ENCODE assay signal across 13 cellular contexts in genomic region chr18:27057459-27058302, GRCh38.
A peak's percentile ranks its signal among the peaks of the same experiment; 100 is the strongest.
DNase-seq lines count a peak whose midpoint lies in the region; ATAC-seq, FAIRE-seq and TF ChIP-seq lines count a peak whose summit lies in the region.
"Had no signal": no experiment of that assay in that cellular context is flagged by ENCODE, and none has a peak within 500 bp of the region (broad histone marks: within the 10 kb centered on the region; RNA-seq: fewer than 3 reads in every experiment).

No MANE protein-coding gene starts in this region.

- no peak for FAIRE-seq in astrocyte (lab: Jason Lieb, UNC)

- H3K4me3 Mint-ChIP-seq in astrocyte (ENCODE audit: unreplicated experiment), result no peak overlapping the region
- no peak overlapping the region for H3K4me3 Mint-ChIP-seq in natural killer cell
- H3K4me3 Mint-ChIP-seq: CD4-positive, alpha-beta T cell; effector memory CD8-positive, alpha-beta T cell had no signal

- H2AFZ ChIP-seq in astrocyte (ENCODE audit: low read depth, low read length), result no peak overlapping the region

- peak; percentile 85 for DNase-seq in NCI-H1417 treated with DMSO at 0.1 percent for 48 hours (lab: John Stamatoyannopoulos, UW)
- DNase-seq in astrocyte (ENCODE audit: low read depth), result no peak
- DNase-seq in sigmoid colon, result no peak
- DNase-seq in HAP-1 (ENCODE audit: low spot score in 2 of 2), result no peak
- DNase-seq in natural killer cell, result no peak
- no peak for DNase-seq in NCI-H2029 (lab: John Stamatoyannopoulos, UW)
- DNase-seq: activated CD4-positive, alpha-beta T cell treated with anti-CD3 and anti-CD28 coated beads, Interleukin-2, amount 50 U/mL, for 4 hours; activated naive CD4-positive, alpha-beta T cell treated with anti-CD3 and anti-CD28 coated beads, Interleukin-2, amount 50 U/mL, for 16 hours; CD4-positive, alpha-beta T cell; effector memory CD8-positive, alpha-beta T cell had no signal

- H3K36me3 ChIP-seq in astrocyte (ENCODE audit: insufficient read depth, low read length) (no peaks in the 10 kb centered on the region), sigmoid colon (no peaks in the 10 kb centered on the region), HAP-1 (replicated peaks) (no peaks in the 10 kb centered on the region)
- H3K36me3 ChIP-seq: ovary had no signal

- no peaks in the 10 kb centered on the region for H4K20me1 ChIP-seq in astrocyte (ENCODE audit: insufficient read depth, low read length)

- ATAC-seq in GM19455 (IDR thresholded peaks at IDR 0.05; ENCODE audit: unreplicated experiment) (no peak), natural killer cell (no peak)
- ATAC-seq: effector memory CD8-positive, alpha-beta T cell had no signal

- peak overlapping the region; percentile 22 for H3K4me2 ChIP-seq in astrocyte (ENCODE audit: low read length)

- H3K4me3 ChIP-seq in astrocyte (ENCODE audit: insufficient read depth, low read depth, low read length) (no peak overlapping the region), sigmoid colon (peak overlapping the region in 2 of 4 donors; percentile 21 to 29), HAP-1 (no peak overlapping the region)
- H3K4me3 ChIP-seq: ovary had no signal

- H3K9me3 ChIP-seq in astrocyte (ENCODE audit: insufficient read depth, low read depth, low read length) (no peaks in the 10 kb centered on the region), sigmoid colon (no peaks in the 10 kb centered on the region), HAP-1 (no peaks in the 10 kb centered on the region; the same call in 1 of the 2 replicates)
- H3K9me3 ChIP-seq: ovary had no signal

- H3K27me3 ChIP-seq in astrocyte (ENCODE audit: insufficient read depth, low read length), result no peaks in the 10 kb centered on the region
- H3K27me3 ChIP-seq in layer of hippocampus (ENCODE audit: control insufficient read depth, insufficient read depth, low read length), result peaks cover 2% of the 10 kb centered on the region
- no peaks in the 10 kb centered on the region for H3K27me3 ChIP-seq in sigmoid colon
- 0 out of 2 replicates have a peak, but pooled peaks cover 3% of the 10 kb centered on the region for H3K27me3 ChIP-seq in HAP-1 (ENCODE audit: low read depth)
- H3K27me3 ChIP-seq: ovary had no signal

- no peak overlapping the region for H3K27ac ChIP-seq in astrocyte (ENCODE audit: low read depth, low read length)
- H3K27ac ChIP-seq in layer of hippocampus (ENCODE audit: low read depth, low read length), result peak overlapping the region; percentile 23
- H3K27ac ChIP-seq in sigmoid colon, result peak overlapping the region; percentile 33 to 87 (median 81)
- H3K27ac ChIP-seq: ovary had no signal

- H3K4me1 ChIP-seq in astrocyte (ENCODE audit: insufficient read depth, low read length) (no peaks in the 10 kb centered on the region), sigmoid colon (peaks cover 0 to 34% (median 20%) of the 10 kb centered on the region in 4 donors), HAP-1 (no peaks in the 10 kb centered on the region)

- no peak overlapping the region for H3K9ac ChIP-seq in astrocyte (ENCODE audit: low read length)

- WGBS in sigmoid colon, 2 donors, result 40 to 56% methylated on average over 12 of the region's 12 CpGs

- in situ Hi-C loops in HAP-1 (cut with MboI; ENCODE audit: low sequenced_read_pairs), result no loop called here

- no peaks in the 10 kb centered on the region for H3K9me3 Mint-ChIP-seq in astrocyte (ENCODE audit: unreplicated experiment)
- H3K9me3 Mint-ChIP-seq in natural killer cell, result peaks cover 5 to 11% of the 10 kb centered on the region in 2 donors

- TF ChIP-seq CTCF in astrocyte (IDR thresholded peaks at IDR 0.05; ENCODE audit: insufficient read depth, low read depth, low read length) (no peak), sigmoid colon (IDR thresholded peaks at IDR 0.05) (no peak), natural killer cell (IDR thresholded peaks at IDR 0.05) (no peak)

- TF ChIP-seq EP300 in sigmoid colon (IDR thresholded peaks at IDR 0.05), result peak in 2 of 4 donors; percentile 44 to 74

- H3K79me2 ChIP-seq in astrocyte (ENCODE audit: insufficient read depth, low read length), result no peaks in the 10 kb centered on the region

- H3K36me3 Mint-ChIP-seq in astrocyte (ENCODE audit: low read depth, unreplicated experiment) (peaks cover 2% of the 10 kb centered on the region), natural killer cell (no peaks in the 10 kb centered on the region)

- H3K27me3 Mint-ChIP-seq in astrocyte (ENCODE audit: low read depth, unreplicated experiment) (peaks cover 2% of the 10 kb centered on the region), natural killer cell (ENCODE audit: low read depth in 2 of 2) (no peaks in the 10 kb centered on the region)
- H3K27me3 Mint-ChIP-seq: CD4-positive, alpha-beta T cell; effector memory CD8-positive, alpha-beta T cell had no signal

- intact Hi-C loops in sigmoid colon (cut with DNase I), result no loop called here
- intact Hi-C loops in natural killer cell (cut with micrococcal nuclease), result no loop called here

- no peaks in the 10 kb centered on the region for H3K4me1 Mint-ChIP-seq in astrocyte (ENCODE audit: low read depth, unreplicated experiment)
- no peaks in the 10 kb centered on the region for H3K4me1 Mint-ChIP-seq in natural killer cell

- no peak for TF ChIP-seq POLR2A in sigmoid colon (IDR thresholded peaks at IDR 0.05)

- no peak overlapping the region for H3K27ac Mint-ChIP-seq in astrocyte (ENCODE audit: unreplicated experiment)
- no peak overlapping the region for H3K27ac Mint-ChIP-seq in natural killer cell
- H3K27ac Mint-ChIP-seq: CD4-positive, alpha-beta T cell; effector memory CD8-positive, alpha-beta T cell had no signal
